Comparison of ENCODE assay signal across 1 cellular context in the genomic region with DNA sequence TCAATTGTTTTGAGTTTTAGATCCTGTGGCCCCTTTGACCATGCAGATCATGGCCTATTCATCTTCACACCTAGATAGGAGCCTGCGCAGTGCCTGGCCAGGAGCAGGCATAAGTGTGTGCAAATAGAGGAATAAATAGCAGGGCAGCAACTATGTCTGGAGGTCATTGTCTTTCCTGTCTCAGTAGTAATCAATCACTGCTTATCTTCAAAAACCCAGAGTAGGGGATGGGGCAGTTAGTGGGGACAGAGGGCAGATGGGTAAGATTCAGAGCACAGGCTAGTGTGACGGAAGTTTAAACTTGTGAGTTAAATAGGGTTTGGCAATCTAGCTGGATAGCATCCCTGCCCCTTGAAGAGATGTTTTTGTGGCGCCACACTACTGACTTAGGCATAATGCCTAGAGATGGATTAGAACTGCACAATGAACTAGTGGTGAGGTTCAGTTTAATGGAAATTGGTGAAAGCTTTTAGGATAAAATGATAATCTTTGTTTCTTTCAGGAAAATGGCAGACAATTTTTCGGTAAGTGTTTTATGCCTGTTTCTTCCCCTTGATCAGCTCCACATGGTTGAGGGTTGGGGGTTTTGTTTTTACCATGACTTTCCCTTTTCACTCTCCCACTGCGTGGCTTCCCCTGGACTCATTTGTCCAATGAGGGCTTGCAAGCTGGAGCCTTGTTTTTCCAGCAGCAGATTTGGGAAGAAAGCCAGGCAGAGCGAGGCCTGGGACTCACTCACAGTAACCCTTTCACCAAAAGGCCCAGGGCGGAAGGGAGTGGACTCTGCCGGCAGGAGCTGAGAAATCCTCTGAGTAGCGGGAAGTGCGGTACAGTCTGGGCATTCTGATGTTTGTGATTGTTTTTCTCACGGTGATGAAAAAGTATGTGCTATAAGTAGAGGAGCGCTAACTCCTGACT.
TF ChIP-seq lines count a peak whose summit lies in the region.

No MANE protein-coding gene starts in this region.

TF ChIP-seq in K562, 482 proteins besides CTCF, POLR2A, EP300 and RAD21:
- TF ChIP-seq ZNF695 (CRISPR knock-in tag; IDR thresholded peaks at IDR 0.05), result no peak
- TF ChIP-seq ZBTB33 (CRISPR knock-in tag; IDR thresholded peaks at IDR 0.05), result no peak
- TF ChIP-seq ZNF696 (CRISPR knock-in tag; conservative IDR thresholded peaks at IDR 0.05), result no peak
- no peak for TF ChIP-seq SP2 (IDR thresholded peaks at IDR 0.05; ENCODE audit: extremely low read depth, low read depth, low read length, poor library complexity, severe bottlenecking)
- TF ChIP-seq SP1 (CRISPR knock-in tag; IDR thresholded peaks at IDR 0.05), result no peak
- no peak for TF ChIP-seq ATF7 (IDR thresholded peaks at IDR 0.05)
- no peak for TF ChIP-seq IRF2 (CRISPR knock-in tag; IDR thresholded peaks at IDR 0.05)
- TF ChIP-seq KDM1A (IDR thresholded peaks at IDR 0.05), result peak in 1 of 2 experiments; percentile 29; a peak in 1 of 4 replicates
- no peak for TF ChIP-seq SMAD3 (CRISPR knock-in tag; conservative IDR thresholded peaks at IDR 0.05)
- no peak for TF ChIP-seq ZBED1 (IDR thresholded peaks at IDR 0.05)
- TF ChIP-seq ZKSCAN8 (CRISPR knock-in tag; IDR thresholded peaks at IDR 0.05), result no peak
- peak; percentile 80 for TF ChIP-seq MECOM (CRISPR knock-in tag; IDR thresholded peaks at IDR 0.05)
- TF ChIP-seq NKRF (IDR thresholded peaks at IDR 0.05; ENCODE audit: borderline replicate concordance), result no peak
- TF ChIP-seq MBD2 (IDR thresholded peaks at IDR 0.05; ENCODE audit: borderline replicate concordance, low read depth), result no peak
- TF ChIP-seq TAL1 (IDR thresholded peaks at IDR 0.05), result peak; percentile 23; the same call in 1 of the 2 replicates
- TF ChIP-seq CBFA2T3 (IDR thresholded peaks at IDR 0.05), result peak; percentile 52
- TF ChIP-seq TGIF2 (CRISPR knock-in tag; IDR thresholded peaks at IDR 0.05), result no peak
- no peak for TF ChIP-seq ATF2 (CRISPR knock-in tag; IDR thresholded peaks at IDR 0.05)
- TF ChIP-seq EZH2 (IDR thresholded peaks at IDR 0.05; ENCODE audit: borderline replicate concordance, low read depth, low read length), result no peak
- peak; percentile 86 for TF ChIP-seq MEIS2 (IDR thresholded peaks at IDR 0.05; ENCODE audit: partially characterized antibody)
- no peak for TF ChIP-seq STAG1 (CRISPR knock-in tag; IDR thresholded peaks at IDR 0.05; ENCODE audit: borderline replicate concordance)
- TF ChIP-seq DMBX1 (CRISPR knock-in tag; IDR thresholded peaks at IDR 0.05; ENCODE audit: borderline replicate concordance), result no peak
- TF ChIP-seq, protein P1, sequence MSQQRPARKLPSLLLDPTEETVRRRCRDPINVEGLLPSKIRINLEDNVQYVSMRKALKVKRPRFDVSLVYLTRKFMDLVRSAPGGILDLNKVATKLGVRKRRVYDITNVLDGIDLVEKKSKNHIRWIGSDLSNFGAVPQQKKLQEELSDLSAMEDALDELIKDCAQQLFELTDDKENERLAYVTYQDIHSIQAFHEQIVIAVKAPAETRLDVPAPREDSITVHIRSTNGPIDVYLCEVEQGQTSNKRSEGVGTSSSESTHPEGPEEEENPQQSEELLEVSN (IDR thresholded peaks at IDR 0.05; ENCODE audit: borderline replicate concordance in 1 of 2, extremely low read depth in 1 of 2, insufficient read depth in 1 of 2, insufficient read length in 1 of 2, low read depth in 1 of 2, low read length in 1 of 2, poor library complexity in 1 of 2, severe bottlenecking in 1 of 2), result no peak
- no peak for TF ChIP-seq ZNF75A (CRISPR knock-in tag; IDR thresholded peaks at IDR 0.05)
- TF ChIP-seq PBX2 (CRISPR knock-in tag; IDR thresholded peaks at IDR 0.05; ENCODE audit: low read depth), result 0 out of 2 replicates have a peak, but pooled peaks have one; percentile 6
- peak; percentile 81 for TF ChIP-seq PBX2 (tag; conservative IDR thresholded peaks at IDR 0.05; ENCODE audit: low read depth)
- no peak for TF ChIP-seq POLR3G (IDR thresholded peaks at IDR 0.05; ENCODE audit: extremely low read depth, insufficient read length, insufficient replicate concordance)
- TF ChIP-seq ZBTB12 (CRISPR knock-in tag; IDR thresholded peaks at IDR 0.05), result no peak
- no peak for TF ChIP-seq MLX (CRISPR knock-in tag; conservative IDR thresholded peaks at IDR 0.05)
- no peak for TF ChIP-seq SMAD2 (IDR thresholded peaks at IDR 0.05; ENCODE audit: low read depth, low read length)
- no peak for TF ChIP-seq CTBP1 (IDR thresholded peaks at IDR 0.05; ENCODE audit: borderline replicate concordance)
- no peak for TF ChIP-seq ZNF589 (CRISPR knock-in tag; IDR thresholded peaks at IDR 0.05; ENCODE audit: low read depth)
- no peak for TF ChIP-seq ZNF586 (CRISPR knock-in tag; conservative IDR thresholded peaks at IDR 0.05)
- no peak for TF ChIP-seq ZNF324 (CRISPR knock-in tag; IDR thresholded peaks at IDR 0.05)
- no peak for TF ChIP-seq ZNF778 (CRISPR knock-in tag; IDR thresholded peaks at IDR 0.05)
- TF ChIP-seq ZNF79 (CRISPR knock-in tag; IDR thresholded peaks at IDR 0.05; ENCODE audit: low read depth), result no peak
- TF ChIP-seq XRCC5 (IDR thresholded peaks at IDR 0.05; ENCODE audit: low read depth, low read length), result no peak
- TF ChIP-seq SMARCA4 (IDR thresholded peaks at IDR 0.05), result no peak
- no peak for TF ChIP-seq PRPF4 (IDR thresholded peaks at IDR 0.05; ENCODE audit: insufficient read depth, low read depth, low read length, poor library complexity, severe bottlenecking)
- no peak for TF ChIP-seq SNRNP70 (optimal IDR thresholded peaks at IDR 0.05; ENCODE audit: low read depth, low read length)
- TF ChIP-seq, protein P2, sequence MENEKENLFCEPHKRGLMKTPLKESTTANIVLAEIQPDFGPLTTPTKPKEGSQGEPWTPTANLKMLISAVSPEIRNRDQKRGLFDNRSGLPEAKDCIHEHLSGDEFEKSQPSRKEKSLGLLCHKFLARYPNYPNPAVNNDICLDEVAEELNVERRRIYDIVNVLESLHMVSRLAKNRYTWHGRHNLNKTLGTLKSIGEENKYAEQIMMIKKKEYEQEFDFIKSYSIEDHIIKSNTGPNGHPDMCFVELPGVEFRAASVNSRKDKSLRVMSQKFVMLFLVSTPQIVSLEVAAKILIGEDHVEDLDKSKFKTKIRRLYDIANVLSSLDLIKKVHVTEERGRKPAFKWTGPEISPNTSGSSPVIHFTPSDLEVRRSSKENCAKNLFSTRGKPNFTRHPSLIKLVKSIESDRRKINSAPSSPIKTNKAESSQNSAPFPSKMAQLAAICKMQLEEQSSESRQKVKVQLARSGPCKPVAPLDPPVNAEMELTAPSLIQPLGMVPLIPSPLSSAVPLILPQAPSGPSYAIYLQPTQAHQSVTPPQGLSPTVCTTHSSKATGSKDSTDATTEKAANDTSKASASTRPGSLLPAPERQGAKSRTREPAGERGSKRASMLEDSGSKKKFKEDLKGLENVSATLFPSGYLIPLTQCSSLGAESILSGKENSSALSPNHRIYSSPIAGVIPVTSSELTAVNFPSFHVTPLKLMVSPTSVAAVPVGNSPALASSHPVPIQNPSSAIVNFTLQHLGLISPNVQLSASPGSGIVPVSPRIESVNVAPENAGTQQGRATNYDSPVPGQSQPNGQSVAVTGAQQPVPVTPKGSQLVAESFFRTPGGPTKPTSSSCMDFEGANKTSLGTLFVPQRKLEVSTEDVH (IDR thresholded peaks at IDR 0.05; ENCODE audit: low read depth, partially characterized antibody), result no peak
- TF ChIP-seq CBFA2T2 (conservative IDR thresholded peaks at IDR 0.05), result 0 out of 2 replicates have a peak, but pooled peaks have one; percentile 11
- TF ChIP-seq BCL6 (CRISPR knock-in tag; IDR thresholded peaks at IDR 0.05), result no peak
- TF ChIP-seq, protein P3, sequence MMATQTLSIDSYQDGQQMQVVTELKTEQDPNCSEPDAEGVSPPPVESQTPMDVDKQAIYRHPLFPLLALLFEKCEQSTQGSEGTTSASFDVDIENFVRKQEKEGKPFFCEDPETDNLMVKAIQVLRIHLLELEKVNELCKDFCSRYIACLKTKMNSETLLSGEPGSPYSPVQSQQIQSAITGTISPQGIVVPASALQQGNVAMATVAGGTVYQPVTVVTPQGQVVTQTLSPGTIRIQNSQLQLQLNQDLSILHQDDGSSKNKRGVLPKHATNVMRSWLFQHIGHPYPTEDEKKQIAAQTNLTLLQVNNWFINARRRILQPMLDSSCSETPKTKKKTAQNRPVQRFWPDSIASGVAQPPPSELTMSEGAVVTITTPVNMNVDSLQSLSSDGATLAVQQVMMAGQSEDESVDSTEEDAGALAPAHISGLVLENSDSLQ (IDR thresholded peaks at IDR 0.05), result peak; percentile 52; the same call in 1 of the 2 replicates
